In the genomic region with DNA sequence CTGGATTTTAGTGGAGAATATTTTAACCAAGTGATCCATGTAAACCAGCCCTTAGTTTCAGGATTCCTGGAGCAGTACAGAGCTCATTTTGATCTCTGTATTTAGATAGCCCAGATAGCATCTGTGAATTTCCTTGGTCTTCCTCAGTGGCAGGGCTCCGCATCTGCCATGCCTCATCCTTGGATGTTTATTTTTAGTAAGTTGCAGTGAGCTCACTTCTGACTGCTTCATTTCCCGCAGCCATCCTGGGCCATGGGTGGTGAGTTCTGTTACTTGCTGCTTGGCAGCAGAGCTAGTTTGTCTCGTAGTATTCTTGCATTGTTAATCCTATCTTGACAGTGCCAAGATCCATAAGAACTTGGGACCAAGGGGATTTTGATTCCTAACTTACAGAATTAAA, we compare ENCODE assay signal across 11 cellular contexts. TPM values are rescaled to one million over a fixed set of nuclear protein-coding genes. Genes with fewer than 3 reads are reported as not detected.
DNase-seq lines count a peak whose midpoint lies in the region; ATAC-seq and TF ChIP-seq lines count a peak whose summit lies in the region.
"Had no signal": no experiment of that assay in that cellular context is flagged by ENCODE, and none has a peak within 500 bp of the region (broad histone marks: within the 10 kb centered on the region; RNA-seq: fewer than 3 reads in every experiment).

No MANE protein-coding gene starts in this region.

- no peaks in the 10 kb centered on the region for H3K27me3 Mint-ChIP-seq in CD8-positive, alpha-beta T cell (ENCODE audit: low read depth)
- H3K27me3 Mint-ChIP-seq in activated T-helper 17 cell treated with anti-CD3 and anti-CD28 coated beads, Interleukin-2, amount 50 U/mL, for 72 hours: no peaks in the 10 kb centered on the region

- no peak overlapping the region for H2AFZ ChIP-seq in PC-3 (ENCODE audit: low read length)

- no peak for TF ChIP-seq EP300 in gastroesophageal sphincter (IDR thresholded peaks at IDR 0.05)

- CTCF ChIA-PET in CD8-positive, alpha-beta T cell (lab: Charles Lee): interaction anchor here (2.0 kb wide), 1 partner anchor 33 kb away, joined by 6 read pairs; no protein-coding TSS in a partner anchor
- CTCF ChIA-PET in PC-3 (lab: Charles Lee): no interaction called here

- peaks cover 26% of the 10 kb centered on the region for H3K79me2 ChIP-seq in PC-3 (ENCODE audit: low read length)

- H3K27ac Mint-ChIP-seq in CD8-positive, alpha-beta T cell: peak overlapping the region; percentile 49
- peak overlapping the region; percentile 33 for H3K27ac Mint-ChIP-seq in activated T-helper 17 cell treated with anti-CD3 and anti-CD28 coated beads, Interleukin-2, amount 50 U/mL, for 72 hours

- H3K4me1 ChIP-seq in CD8-positive, alpha-beta T cell (ENCODE audit: insufficient read depth, low read length): no peaks in the 10 kb centered on the region
- H3K4me1 ChIP-seq in gastroesophageal sphincter (peaks cover 25 to 75% (median 26%) of the 10 kb centered on the region in 3 donors), PC-3 (ENCODE audit: insufficient read depth, low read length) (peaks cover 25% of the 10 kb centered on the region)

- H3K36me3 Mint-ChIP-seq in CD8-positive, alpha-beta T cell: peaks cover 70% of the 10 kb centered on the region
- peaks cover 97% of the 10 kb centered on the region for H3K36me3 Mint-ChIP-seq in activated T-helper 17 cell treated with anti-CD3 and anti-CD28 coated beads, Interleukin-2, amount 50 U/mL, for 72 hours (ENCODE audit: low read depth)

- intact Hi-C loops in CD8-positive, alpha-beta T cell (cut with DNase I, micrococcal nuclease): no loop called here
- intact Hi-C loops in PC-3 (cut with micrococcal nuclease): no loop called here

- no peak overlapping the region for H3K4me2 ChIP-seq in PC-3 (ENCODE audit: low read length)

- WGBS in gastroesophageal sphincter (ENCODE audit: low coverage in 1 of 2), 2 donors: 13 to 17% methylated on average over 3 of the region's 3 CpGs

- ATAC-seq in CD8-positive, alpha-beta T cell: no peak
- ATAC-seq in activated T-helper 17 cell treated with anti-CD3 and anti-CD28 coated beads, Interleukin-2, amount 50 U/mL, for 72 hours (replicated peaks): no peak
- peak; percentile 63 for ATAC-seq in gastroesophageal sphincter
- ATAC-seq in PC-3: no peak
- ATAC-seq in GM18868 (IDR thresholded peaks at IDR 0.05; ENCODE audit: unreplicated experiment): no peak
- no peak for ATAC-seq in HG02870 (IDR thresholded peaks at IDR 0.05; ENCODE audit: unreplicated experiment)

- no peaks in the 10 kb centered on the region for H3K9me3 Mint-ChIP-seq in CD8-positive, alpha-beta T cell
- H3K9me3 Mint-ChIP-seq in activated T-helper 17 cell treated with anti-CD3 and anti-CD28 coated beads, Interleukin-2, amount 50 U/mL, for 72 hours: no peaks in the 10 kb centered on the region
- H3K9me3 Mint-ChIP-seq: immature natural killer cell had no signal

- H3K4me1 Mint-ChIP-seq in CD8-positive, alpha-beta T cell (ENCODE audit: low read depth): peaks cover 18% of the 10 kb centered on the region
- H3K4me1 Mint-ChIP-seq in activated T-helper 17 cell treated with anti-CD3 and anti-CD28 coated beads, Interleukin-2, amount 50 U/mL, for 72 hours: no peaks in the 10 kb centered on the region

- no peaks in the 10 kb centered on the region for H3F3A ChIP-seq in PC-3 (ENCODE audit: low read length, unreplicated experiment)

- H3K9me2 ChIP-seq in PC-3 (replicated peaks; ENCODE audit: low read length): no peaks in the 10 kb centered on the region

- H3K4me3 Mint-ChIP-seq in CD8-positive, alpha-beta T cell: no peak overlapping the region
- no peak overlapping the region for H3K4me3 Mint-ChIP-seq in activated T-helper 17 cell treated with anti-CD3 and anti-CD28 coated beads, Interleukin-2, amount 50 U/mL, for 72 hours
- H3K4me3 Mint-ChIP-seq: immature natural killer cell had no signal

- BruUV-seq in PC-3 (replicated peaks; lab: Mats Ljungman, UMichigan): no TSS peak

- no peaks in the 10 kb centered on the region for H3K27me3 ChIP-seq in CD8-positive, alpha-beta T cell (ENCODE audit: insufficient read depth, low read length)
- no peaks in the 10 kb centered on the region for H3K27me3 ChIP-seq in gastroesophageal sphincter
- H3K27me3 ChIP-seq in PC-3 (ENCODE audit: low read length): no peaks in the 10 kb centered on the region

- H3K9me3 ChIP-seq in CD8-positive, alpha-beta T cell (ENCODE audit: low read length): no peaks in the 10 kb centered on the region
- no peaks in the 10 kb centered on the region for H3K9me3 ChIP-seq in gastroesophageal sphincter
- H3K9me3 ChIP-seq in PC-3 (ENCODE audit: low read length): no peaks in the 10 kb centered on the region

- DNase-seq in CD8-positive, alpha-beta T cell: no peak
- DNase-seq in putamen (ENCODE audit: low spot score) (peak; percentile 21), cortex of kidney (lab: John Stamatoyannopoulos, UW) (no peak), PC-3 (no peak)
- DNase-seq: immature natural killer cell; NCI-H526 treated with DMSO at 0.1 percent for 48 hours; stimulated activated CD4-positive, alpha-beta T cell treated with anti-CD3 and anti-CD28 coated beads, Interleukin-15, amount 100 ng/mL, for 24 hours had no signal

- H3K4me3 ChIP-seq in CD8-positive, alpha-beta T cell (ENCODE audit: low read depth, low read length): no peak overlapping the region
- H3K4me3 ChIP-seq in gastroesophageal sphincter (no peak overlapping the region), PC-3 (ENCODE audit: low read length) (no peak overlapping the region)

- no peak overlapping the region for H3K9ac ChIP-seq in PC-3 (ENCODE audit: low read length)

- H3K27ac ChIP-seq in CD8-positive, alpha-beta T cell (ENCODE audit: low read depth, low read length): no peak overlapping the region
- peak overlapping the region; percentile 15 to 88 (median 84) for H3K27ac ChIP-seq in gastroesophageal sphincter
- no peak overlapping the region for H3K27ac ChIP-seq in PC-3 (ENCODE audit: low read length)

- POLR2A ChIA-PET in CD8-positive, alpha-beta T cell (lab: Charles Lee): no interaction called here
- POLR2A ChIA-PET in PC-3 (lab: Charles Lee; ENCODE audit: unreplicated experiment): no interaction called here

- peaks cover 24% of the 10 kb centered on the region for H3K36me3 ChIP-seq in CD8-positive, alpha-beta T cell (ENCODE audit: insufficient read depth, low read length)
- H3K36me3 ChIP-seq in gastroesophageal sphincter: peaks cover 0 to 51% of the 10 kb centered on the region in 2 donors
- H3K36me3 ChIP-seq in PC-3 (ENCODE audit: low read depth, low read length): peaks cover 43% of the 10 kb centered on the region

- TF ChIP-seq CTCF in CD8-positive, alpha-beta T cell (IDR thresholded peaks at IDR 0.05): no peak
- TF ChIP-seq CTCF in gastroesophageal sphincter (IDR thresholded peaks at IDR 0.05) (no peak), PC-3 (conservative IDR thresholded peaks at IDR 0.05; ENCODE audit: low read depth, low read length) (no peak)

- no peak for TF ChIP-seq POLR2A in gastroesophageal sphincter (IDR thresholded peaks at IDR 0.05)

- H4K20me1 ChIP-seq in PC-3 (ENCODE audit: low read length): peaks cover 24% of the 10 kb centered on the region; the same call in 1 of the 2 replicates

RNA-seq across cellular contexts. Expression of a gene that starts 33.7 kb away (rescaled TPM):
- total RNA-seq in CD8-positive, alpha-beta T cell: 100 to 1,000 TPM; 460 to 476 TPM
- 100 to 1,000 TPM; 159 to 217 TPM for total RNA-seq in activated T-helper 17 cell treated with anti-CD3 and anti-CD28 coated beads, Interleukin-2, amount 50 U/mL, for 72 hours
- total RNA-seq in gastroesophageal sphincter (100 to 1,000 TPM; 156 to 202 (median 189) TPM), PC-3 (2014; rRNA removed) (75.2 and 86.4 TPM in 2 replicates)

RNA-seq across cellular contexts. Expression of a gene that starts 45.1 kb away (rescaled TPM):
- total RNA-seq in CD8-positive, alpha-beta T cell: 10 to 100 TPM in 1 of 2 experiments, 1 to 10 TPM in 1; 8.4 to 10.1 TPM
- total RNA-seq in activated T-helper 17 cell treated with anti-CD3 and anti-CD28 coated beads, Interleukin-2, amount 50 U/mL, for 72 hours: 10 to 100 TPM in 1 of 2 donors, 1 to 10 TPM in 1; 6.3 to 12.2 TPM
- total RNA-seq in gastroesophageal sphincter (1 to 10 TPM; 2.8 to 10.0 (median 7.3) TPM), PC-3 (2014; rRNA removed) (4.7 and 5.4 TPM in 2 replicates)

Comparison
In these comparisons a context has a peak if more than half of its experiments do, and no peak if none do; other contexts are left out.
1. H3K27ac ChIP-seq: peak in gastroesophageal sphincter (4 of 4); none in CD8-positive, alpha-beta T cell (single experiment) and PC-3 (single experiment).